Comparison of ENCODE assay signal across 15 cellular contexts in the genomic region with DNA sequence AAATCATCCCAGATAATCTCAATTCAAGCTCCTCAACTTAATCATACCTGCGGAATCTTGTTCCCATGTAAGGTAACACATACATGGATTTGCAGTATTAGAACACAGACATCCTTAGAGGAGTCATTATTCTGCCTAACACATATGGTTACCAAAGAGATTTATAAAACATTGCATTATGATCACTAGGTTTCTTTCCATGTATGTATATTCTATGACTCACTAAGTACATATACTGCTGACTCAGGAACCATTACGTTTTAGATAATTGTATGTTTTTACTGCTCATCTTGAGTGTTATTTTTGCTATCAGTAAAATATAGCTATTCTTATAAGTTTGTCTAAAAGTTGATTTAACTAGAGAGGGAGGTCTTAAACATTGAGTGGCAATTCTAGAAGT.
"Had no signal": no experiment of that assay in that cellular context is flagged by ENCODE, and none has a peak within 500 bp of the region (broad histone marks: within the 10 kb centered on the region; RNA-seq: fewer than 3 reads in every experiment).

No MANE protein-coding gene starts in this region.

- ATAC-seq: activated naive CD4-positive, alpha-beta T cell treated with anti-CD3 and anti-CD28 coated beads, Interleukin-2, amount 50 U/mL, for 72 hours had no signal

- H3K27me3 ChIP-seq: adrenal gland, thyroid gland had no signal

- H3K27ac ChIP-seq: adrenal gland, dorsolateral prefrontal cortex, left ventricle myocardium inferior, thyroid gland, WERI-Rb-1 had no signal

- H3K9me3 ChIP-seq: adrenal gland, left ventricle myocardium inferior, thyroid gland had no signal

- FAIRE-seq: astrocyte had no signal

- H3K4me3 ChIP-seq: adrenal gland, dorsolateral prefrontal cortex, left ventricle myocardium inferior, thyroid gland had no signal

- H3K4me1 ChIP-seq: adrenal gland, left ventricle myocardium inferior, thyroid gland had no signal

- H3K36me3 ChIP-seq: adrenal gland, left ventricle myocardium inferior, thyroid gland, WERI-Rb-1 had no signal

- DNase-seq: activated CD4-positive, alpha-beta T cell treated with anti-CD3 and anti-CD28 coated beads for 1 hour; activated gamma-delta T cell treated with Interleukin-2 at 50 U/mL for 16 hours; adrenal gland; dorsolateral prefrontal cortex; erythroblast; immature natural killer cell; kidney glomerular epithelial cell; left ventricle myocardium inferior; naive B cell; stimulated activated CD4-positive, alpha-beta T cell treated with anti-CD3 and anti-CD28 coated beads, Interleukin-2, amount 100 ng/mL, for 24 hours; stimulated activated naive CD4-positive, alpha-beta T cell treated with Interleukin-2 at 50 U/mL for 16 hours; thyroid gland; WERI-Rb-1 had no signal
